In genomic region chr5:15124461-15124860, GRCh38 we compare ENCODE assay signal across 26 cellular contexts.
DNase-seq lines count a peak whose midpoint lies in the region; ATAC-seq, FAIRE-seq and TF ChIP-seq lines count a peak whose summit lies in the region.
"Had no signal": no experiment of that assay in that cellular context is flagged by ENCODE, and none has a peak within 500 bp of the region (broad histone marks: within the 10 kb centered on the region; RNA-seq: fewer than 3 reads in every experiment).

No MANE protein-coding gene starts in this region.

- no peaks in the 10 kb centered on the region for H3K27me3 ChIP-seq in HepG2 (ENCODE audit: control insufficient read depth in 1 of 2, insufficient read depth in 2 of 2, low read length in 2 of 2)
- no peaks in the 10 kb centered on the region for H3K27me3 ChIP-seq in right lobe of liver
- H3K27me3 ChIP-seq in K562 (ENCODE audit: control insufficient read depth in 2 of 2, insufficient read depth in 2 of 2, low read length in 2 of 2), result no peaks in the 10 kb centered on the region
- H3K27me3 ChIP-seq in hepatocyte, result no peaks in the 10 kb centered on the region
- H3K27me3 ChIP-seq: BLaER1 treated with 17β-estradiol and CSF1 and Interleukin-3, amounts not matched to agents 10 nM and 100 nM had no signal

- H3K27me3 Mint-ChIP-seq in mesothelial cell of epicardium (ENCODE audit: low read depth), result no peaks in the 10 kb centered on the region
- no peaks in the 10 kb centered on the region for H3K27me3 Mint-ChIP-seq in activated CD4-positive, alpha-beta T cell treated with anti-CD3 and anti-CD28 coated beads, Interleukin-2, amount 10 ng/mL, durations not matched to agents 24 days and 14 days
- H3K27me3 Mint-ChIP-seq: CD4-positive, alpha-beta T cell had no signal

- no peak overlapping the region for H3K27ac Mint-ChIP-seq in mesothelial cell of epicardium
- H3K27ac Mint-ChIP-seq in activated CD4-positive, alpha-beta T cell treated with anti-CD3 and anti-CD28 coated beads, Interleukin-2, amount 10 ng/mL, durations not matched to agents 24 days and 14 days, result no peak overlapping the region
- H3K27ac Mint-ChIP-seq: CD14-positive monocyte; CD4-positive, alpha-beta T cell; CD8-positive, alpha-beta memory T cell had no signal

- H3K9ac ChIP-seq in HepG2 (ENCODE audit: insufficient read depth, low read depth, low read length) (no peak overlapping the region), K562 (ENCODE audit: insufficient read depth in 1 of 2, low read depth in 2 of 2, low read length in 2 of 2) (no peak overlapping the region)
- H3K9ac ChIP-seq: BLaER1 treated with 17β-estradiol and CSF1 and Interleukin-3, amounts not matched to agents 10 nM and 100 nM; GM23248 had no signal

- POLR2A ChIA-PET in HepG2 (lab: Yijun Ruan, JAX) (no interaction called here), K562 (lab: Yijun Ruan, JAX) (no interaction called here)

- DNase-seq in HepG2 (ENCODE audit: low spot score) (no peak), right lobe of liver (no peak), K562 (ENCODE audit: extremely low read depth in 1 of 4, low spot score in 3 of 4) (no peak), hepatocyte (ENCODE audit: low spot score) (no peak), mesothelial cell of epicardium (ENCODE audit: low spot score in 2 of 2, unreplicated experiment in 2 of 2) (no peak)
- DNase-seq in NK-92 treated with Interleukin-12 subunit alpha and Interleukin-12 subunit beta, amount 100 ng/mL, for 24 hours (lab: John Stamatoyannopoulos, UW), result no peak
- DNase-seq in activated CD4-positive, alpha-beta T cell treated with anti-CD3 and anti-CD28 coated beads, Interleukin-2, amount 10 ng/mL, durations not matched to agents 24 days and 14 days, result no peak
- DNase-seq: ACHN; AML-193; BE2C; CD4-positive, alpha-beta T cell; CD8-positive, alpha-beta memory T cell; DMS79; EL; GDM1; GM23248; H7; HCEC 1CT had no signal

- H4K20me1 ChIP-seq in HepG2 (ENCODE audit: insufficient read depth, low read length) (no peaks in the 10 kb centered on the region), K562 (replicated peaks; ENCODE audit: control insufficient read depth, insufficient read depth, low read length) (no peaks in the 10 kb centered on the region), hepatocyte (ENCODE audit: insufficient read depth, poor library complexity, severe bottlenecking) (no peaks in the 10 kb centered on the region)
- H4K20me1 ChIP-seq: BLaER1 treated with 17β-estradiol and CSF1 and Interleukin-3, amounts not matched to agents 10 nM and 100 nM had no signal

- peaks cover 28% of the 10 kb centered on the region for H3K9me3 Mint-ChIP-seq in mesothelial cell of epicardium
- peaks cover 3% of the 10 kb centered on the region for H3K9me3 Mint-ChIP-seq in activated CD4-positive, alpha-beta T cell treated with anti-CD3 and anti-CD28 coated beads, Interleukin-2, amount 10 ng/mL, durations not matched to agents 24 days and 14 days

- H3K4me2 ChIP-seq in HepG2 (ENCODE audit: low read depth, low read length), result no peak overlapping the region
- no peak overlapping the region for H3K4me2 ChIP-seq in K562 (ENCODE audit: insufficient read depth, low read length)
- H3K4me2 ChIP-seq in hepatocyte, result no peak overlapping the region
- H3K4me2 ChIP-seq: BLaER1 treated with 17β-estradiol and CSF1 and Interleukin-3, amounts not matched to agents 10 nM and 100 nM had no signal

- H3K9me3 ChIP-seq in HepG2 (ENCODE audit: low read length) (no peaks in the 10 kb centered on the region), right lobe of liver (no peaks in the 10 kb centered on the region), K562 (replicated peaks; ENCODE audit: control insufficient read depth, insufficient read depth, low read depth, low read length) (no peaks in the 10 kb centered on the region), hepatocyte (ENCODE audit: low read depth) (no peaks in the 10 kb centered on the region)
- H3K9me3 ChIP-seq: BE2C had no signal

- TF ChIP-seq RAD21 in HepG2 (CRISPR knock-in tag; IDR thresholded peaks at IDR 0.05), result no peak
- no peak for TF ChIP-seq RAD21 in K562 (CRISPR knock-in tag; conservative IDR thresholded peaks at IDR 0.05 in 1 of 2, IDR thresholded peaks at IDR 0.05 in 1 of 2)

- H3K79me2 ChIP-seq in HepG2 (ENCODE audit: insufficient read depth, low read length), result no peaks in the 10 kb centered on the region
- no peaks in the 10 kb centered on the region for H3K79me2 ChIP-seq in K562 (ENCODE audit: control insufficient read depth, insufficient read depth, low read length)
- no peaks in the 10 kb centered on the region for H3K79me2 ChIP-seq in hepatocyte

- H2AFZ ChIP-seq in HepG2 (ENCODE audit: low read length), result no peak overlapping the region
- H2AFZ ChIP-seq in K562 (ENCODE audit: low read depth, low read length), result no peak overlapping the region
- H2AFZ ChIP-seq in hepatocyte, result no peak overlapping the region
- H2AFZ ChIP-seq: GM23248 had no signal

- in situ Hi-C loops in HepG2 (cut with HindIII; ENCODE audit: extremely low pct_ligation_motif_present, low pct_unique_long_range_greater_than_20kb) (loop anchor here (25.0 kb wide), 1 partner anchor 663 kb away; no protein-coding TSS in a partner anchor), K562 (cut with MboI) (no loop called here)

- TF ChIP-seq EP300 in HepG2 (IDR thresholded peaks at IDR 0.05; ENCODE audit: low read depth in 2 of 2, low read length in 2 of 2), result no peak
- no peak for TF ChIP-seq EP300 in HepG2 (CRISPR knock-in tag; IDR thresholded peaks at IDR 0.05; ENCODE audit: borderline replicate concordance)
- TF ChIP-seq EP300 in K562 (IDR thresholded peaks at IDR 0.05; ENCODE audit: low read length), result no peak

- H3K27ac ChIP-seq in HepG2 (ENCODE audit: extremely low read length, insufficient read depth, low read length) (no peak overlapping the region), right lobe of liver (no peak overlapping the region), K562 (ENCODE audit: extremely low read depth, low read depth, low read length) (no peak overlapping the region), hepatocyte (peak overlapping the region; percentile 1), urinary bladder (ENCODE audit: low read depth) (peak overlapping the region; percentile 38)
- H3K27ac ChIP-seq: 22Rv1; BLaER1 treated with 17β-estradiol and CSF1 and Interleukin-3, amounts not matched to agents 10 nM and 100 nM; GM23248 had no signal

- peaks cover 2% of the 10 kb centered on the region for H3K36me3 Mint-ChIP-seq in mesothelial cell of epicardium
- no peaks in the 10 kb centered on the region for H3K36me3 Mint-ChIP-seq in activated CD4-positive, alpha-beta T cell treated with anti-CD3 and anti-CD28 coated beads, Interleukin-2, amount 10 ng/mL, durations not matched to agents 24 days and 14 days (ENCODE audit: low read depth)
- H3K36me3 Mint-ChIP-seq: CD14-positive monocyte; CD8-positive, alpha-beta memory T cell had no signal

- no peaks in the 10 kb centered on the region for H3K9me2 ChIP-seq in hepatocyte (replicated peaks; ENCODE audit: insufficient read depth)

- 0% methylated on average over 3 of the region's 3 CpGs for WGBS in HepG2 (ENCODE audit: low lambda C conversion rate)
- WGBS in right lobe of liver (ENCODE audit: insufficient coverage, low coverage, low lambda C conversion rate, missing lambda C conversion rate), result 67% methylated on average over 3 of the region's 3 CpGs
- 0% methylated on average over 3 of the region's 3 CpGs for WGBS in K562 (ENCODE audit: insufficient coverage, low coverage, missing lambda C conversion rate)
- WGBS in hepatocyte (ENCODE audit: low lambda C conversion rate, missing lambda C conversion rate), result 74% methylated on average over 3 of the region's 3 CpGs
- 56% methylated on average over 3 of the region's 3 CpGs for WGBS in urinary bladder

- H3K4me3 ChIP-seq in HepG2 (replicated peaks in 1 of 3; ENCODE audit: insufficient read depth in 1 of 3, low read depth in 2 of 3, low read length in 3 of 3) (no peak overlapping the region), right lobe of liver (no peak overlapping the region), K562 (no peak overlapping the region), hepatocyte (no peak overlapping the region), urinary bladder (ENCODE audit: low read depth, low read length) (no peak overlapping the region)
- H3K4me3 ChIP-seq: BLaER1 treated with 17β-estradiol and CSF1 and Interleukin-3, amounts not matched to agents 10 nM and 100 nM; GM12878; GM23248 had no signal

- H3K4me1 ChIP-seq in HepG2 (ENCODE audit: insufficient read depth, low read length) (no peaks in the 10 kb centered on the region), right lobe of liver (no peaks in the 10 kb centered on the region), K562 (replicated peaks in 1 of 2; ENCODE audit: control insufficient read depth in 2 of 2, insufficient read depth in 2 of 2, low read length in 2 of 2) (no peaks in the 10 kb centered on the region), hepatocyte (ENCODE audit: insufficient read depth) (peaks cover 4% of the 10 kb centered on the region), urinary bladder (ENCODE audit: insufficient read depth) (no peaks in the 10 kb centered on the region)
- H3K4me1 ChIP-seq: BE2C; BLaER1 treated with 17β-estradiol and CSF1 and Interleukin-3, amounts not matched to agents 10 nM and 100 nM had no signal

- TF ChIP-seq POLR2A in HepG2 (IDR thresholded peaks at IDR 0.05; ENCODE audit: insufficient read depth in 1 of 2, low read depth in 2 of 2, low read length in 2 of 2) (no peak), right lobe of liver (IDR thresholded peaks at IDR 0.05) (no peak), K562 (conservative IDR thresholded peaks at IDR 0.05) (no peak)

- no peak for FAIRE-seq in HepG2 (lab: Jason Lieb, UNC)
- FAIRE-seq in K562 (lab: Jason Lieb, UNC), result no peak
- FAIRE-seq: A204.1, D721Med, GM12878, H1 had no signal

- no peak for ATAC-seq in HepG2
- ATAC-seq in right lobe of liver, result no peak
- no peak for ATAC-seq in K562
- ATAC-seq: GM12878 had no signal

- H3K4me3 Mint-ChIP-seq in mesothelial cell of epicardium, result no peak overlapping the region
- H3K4me3 Mint-ChIP-seq in activated CD4-positive, alpha-beta T cell treated with anti-CD3 and anti-CD28 coated beads, Interleukin-2, amount 10 ng/mL, durations not matched to agents 24 days and 14 days, result no peak overlapping the region
- H3K4me3 Mint-ChIP-seq: CD14-positive monocyte; CD4-positive, alpha-beta T cell; CD8-positive, alpha-beta memory T cell had no signal

- TF ChIP-seq CTCF in HepG2 (CRISPR knock-in tag; IDR thresholded peaks at IDR 0.05) (no peak), right lobe of liver (IDR thresholded peaks at IDR 0.05) (no peak), K562 (IDR thresholded peaks at IDR 0.05 in 2 of 3, conservative IDR thresholded peaks at IDR 0.05 in 1 of 3; ENCODE audit: insufficient read depth in 2 of 3, low read depth in 1 of 3, low read length in 3 of 3) (no peak), hepatocyte (IDR thresholded peaks at IDR 0.05; ENCODE audit: poor library complexity) (no peak), mesothelial cell of epicardium (IDR thresholded peaks at IDR 0.05; ENCODE audit: unreplicated experiment) (no peak)

- CTCF ChIA-PET in HepG2 (lab: Yijun Ruan, JAX; ENCODE audit: low intra/inter-chr PET ratio, low total read pairs) (no interaction called here), K562 (lab: Yijun Ruan, JAX; ENCODE audit: low intra/inter-chr PET ratio) (no interaction called here)

- intact Hi-C loops in HepG2 (cut with micrococcal nuclease; ENCODE audit: unreplicated experiment), result no loop called here
- intact Hi-C loops in right lobe of liver (cut with DNase I), result no loop called here
- intact Hi-C loops in K562 (cut with micrococcal nuclease), result no loop called here
- intact Hi-C loops in activated CD4-positive, alpha-beta T cell treated with anti-CD3 and anti-CD28 coated beads, Interleukin-2, amount 10 ng/mL, durations not matched to agents 24 days and 14 days (cut with micrococcal nuclease), result no loop called here

- H3K4me1 Mint-ChIP-seq in mesothelial cell of epicardium, result no peaks in the 10 kb centered on the region
- H3K4me1 Mint-ChIP-seq in activated CD4-positive, alpha-beta T cell treated with anti-CD3 and anti-CD28 coated beads, Interleukin-2, amount 10 ng/mL, durations not matched to agents 24 days and 14 days, result no peaks in the 10 kb centered on the region
- H3K4me1 Mint-ChIP-seq: CD14-positive monocyte; CD8-positive, alpha-beta memory T cell had no signal

- H3K9me1 ChIP-seq in K562 (ENCODE audit: control insufficient read depth, insufficient read depth, low read length), result no peaks in the 10 kb centered on the region

- BruUV-seq in HepG2 (replicated peaks; lab: Mats Ljungman, UMichigan), result no TSS peak
- BruUV-seq in K562 (replicated peaks; lab: Mats Ljungman, UMichigan), result no TSS peak

- H3K36me3 ChIP-seq in HepG2 (replicated peaks in 1 of 2; ENCODE audit: control insufficient read depth in 1 of 2, insufficient read depth in 2 of 2, low read length in 2 of 2) (no peaks in the 10 kb centered on the region), right lobe of liver (no peaks in the 10 kb centered on the region), K562 (ENCODE audit: control insufficient read depth, insufficient read depth, low read length) (no peaks in the 10 kb centered on the region), hepatocyte (replicated peaks; ENCODE audit: insufficient read depth, low read depth) (no peaks in the 10 kb centered on the region), urinary bladder (ENCODE audit: insufficient read depth) (no peaks in the 10 kb centered on the region)
- H3K36me3 ChIP-seq: BE2C; BLaER1 treated with 17β-estradiol and CSF1 and Interleukin-3, amounts not matched to agents 10 nM and 100 nM had no signal

Comparison
In these comparisons a context has a peak if more than half of its experiments do, and no peak if none do; other contexts are left out.
1. H3K27ac ChIP-seq: peak in hepatocyte (single experiment) and urinary bladder (single experiment); none in HepG2 (single experiment), right lobe of liver (0 of 3) and K562 (single experiment).
2. Of the 241 proteins assayed by ChIP-seq in both HepG2 and K562: peak only in HepG2: MAFF and MAFK; only in K562: MAFG; in both: none; in neither: 237; mixed calls (peak in some experiments, not most) for 1.